ENCODE assay signal across 35 cellular contexts in genomic region chr11:112160452-112160851, GRCh38. TPM values are rescaled to one million over a fixed set of nuclear protein-coding genes. Genes with fewer than 3 reads are reported as not detected.
DNase-seq lines count a peak whose midpoint lies in the region; ATAC-seq and TF ChIP-seq lines count a peak whose summit lies in the region.
"Had no signal": no experiment of that assay in that cellular context is flagged by ENCODE, and none has a peak within 500 bp of the region (broad histone marks: within the 10 kb centered on the region; RNA-seq: fewer than 3 reads in every experiment).

No MANE protein-coding gene starts in this region.

- CTCF ChIA-PET in Calu3 (lab: Charles Lee), result interaction anchor here (0.7 kb wide), 1 partner anchor 30 kb away, joined by 3 read pairs; no protein-coding TSS in a partner anchor
- CTCF ChIA-PET in PC-3 (lab: Charles Lee), result no interaction called here

- H3K27me3 ChIP-seq in PC-3 (ENCODE audit: low read length), result no peaks in the 10 kb centered on the region
- no peaks in the 10 kb centered on the region for H3K27me3 ChIP-seq in foreskin keratinocyte
- no peaks in the 10 kb centered on the region for H3K27me3 ChIP-seq in spleen (replicated peaks in 1 of 7)
- H3K27me3 ChIP-seq: right atrium auricular region, thyroid gland had no signal

- ATAC-seq in PC-3 (no peak), foreskin keratinocyte (no peak), HG03378 (IDR thresholded peaks at IDR 0.05; ENCODE audit: unreplicated experiment) (no peak), GM21723 (IDR thresholded peaks at IDR 0.05; ENCODE audit: unreplicated experiment) (no peak)
- ATAC-seq: activated CD4-positive, CD25-positive, alpha-beta regulatory T cell treated with anti-CD3 and anti-CD28 coated beads, Interleukin-2, amount 50 U/mL, for 24 hours; activated naive CD8-positive, alpha-beta T cell treated with anti-CD3 and anti-CD28 coated beads, Interleukin-2, amount 50 U/mL, for 24 hours; activated T-cell treated with anti-CD3 and anti-CD28 coated beads, Interleukin-2, amount 50 U/mL, for 72 hours; left colon; stimulated activated naive CD8-positive, alpha-beta T cell treated with anti-CD3 and anti-CD28 coated beads, Interleukin-15, amount 100 ng/mL, for 72 hours; T-helper 17 cell had no signal

- H2AFZ ChIP-seq in PC-3 (ENCODE audit: low read length), result no peak overlapping the region

- TF ChIP-seq POLR2A in spleen (IDR thresholded peaks at IDR 0.05), result no peak

- H3K36me3 Mint-ChIP-seq in Calu3 (ENCODE audit: insufficient read depth, unreplicated experiment), result peaks cover 75% of the 10 kb centered on the region
- H3K36me3 Mint-ChIP-seq: activated CD4-positive, alpha-beta memory T cell treated with anti-CD3 and anti-CD28 coated beads for 36 hours had no signal

- intact Hi-C loops in Calu3 (cut with micrococcal nuclease; ENCODE audit: unreplicated experiment), result loop anchor here (5.0 kb wide), 1 partner anchor 38 kb away; no protein-coding TSS in a partner anchor
- intact Hi-C loops in PC-3 (cut with micrococcal nuclease), result loop anchor here (5.0 kb wide), 1 partner anchor 67 kb away; the partner anchor contains the start of gene PTS
- intact Hi-C loops in spleen (cut with DNase I; ENCODE audit: low total_unique reads), result no loop called here

- peak overlapping the region; percentile 75 for H3K4me3 Mint-ChIP-seq in Calu3 (ENCODE audit: low read depth, unreplicated experiment)
- H3K4me3 Mint-ChIP-seq: activated CD4-positive, alpha-beta memory T cell treated with anti-CD3 and anti-CD28 coated beads for 36 hours; activated naive CD8-positive, alpha-beta T cell treated with anti-CD3 and anti-CD28 coated beads, Interleukin-2, amount 50 U/mL, for 24 hours; activated T-cell treated with anti-CD3 and anti-CD28 coated beads, Interleukin-2, amount 50 U/mL, for 72 hours; immature natural killer cell; stimulated activated naive CD8-positive, alpha-beta T cell treated with anti-CD3 and anti-CD28 coated beads, Interleukin-15, amount 100 ng/mL, for 72 hours; T-helper 17 cell had no signal

- peaks cover 17% of the 10 kb centered on the region for H3F3A ChIP-seq in PC-3 (ENCODE audit: low read length, unreplicated experiment)

- peak overlapping the region; percentile 82 for H3K27ac Mint-ChIP-seq in Calu3 (ENCODE audit: unreplicated experiment)
- H3K27ac Mint-ChIP-seq: activated CD4-positive, alpha-beta memory T cell treated with anti-CD3 and anti-CD28 coated beads for 36 hours; activated naive CD8-positive, alpha-beta T cell treated with anti-CD3 and anti-CD28 coated beads, Interleukin-2, amount 50 U/mL, for 24 hours; activated T-cell treated with anti-CD3 and anti-CD28 coated beads, Interleukin-2, amount 50 U/mL, for 72 hours; stimulated activated naive CD8-positive, alpha-beta T cell treated with anti-CD3 and anti-CD28 coated beads, Interleukin-15, amount 100 ng/mL, for 72 hours; T-helper 17 cell had no signal

- BruUV-seq in Calu3 (replicated peaks; lab: Mats Ljungman, UMichigan), result no TSS peak
- BruUV-seq in PC-3 (replicated peaks; lab: Mats Ljungman, UMichigan), result no TSS peak

- DNase-seq in Calu3 (no peak), PC-3 (peak; percentile 24), foreskin keratinocyte (no peak), spleen (no peak), NCI-H1105 (lab: John Stamatoyannopoulos, UW) (no peak), NCI-H1694 (lab: John Stamatoyannopoulos, UW) (no peak)
- DNase-seq: activated CD4-positive, alpha-beta memory T cell treated with anti-CD3 and anti-CD28 coated beads for 36 hours; activated naive CD8-positive, alpha-beta T cell treated with anti-CD3 and anti-CD28 coated beads, Interleukin-2, amount 50 U/mL, for 24 hours; activated T-cell treated with anti-CD3 and anti-CD28 coated beads, Interleukin-2, amount 50 U/mL, for 72 hours; central memory CD4-positive, alpha-beta T cell; cortex of kidney; DMS153; hippocampal formation; immature natural killer cell; left colon; mesenchymal stem cell; NCI-H1436; NCI-H2081 treated with DMSO at 0.1 percent for 48 hours; NCI-H226; NCI-H526 treated with DMSO at 0.1 percent for 48 hours; NK-92 treated with Interleukin-12 subunit alpha and Interleukin-12 subunit beta, amount 100 ng/mL, for 24 hours; SHP77; stimulated activated naive CD8-positive, alpha-beta T cell treated with anti-CD3 and anti-CD28 coated beads, Interleukin-15, amount 100 ng/mL, for 72 hours; T-helper 17 cell; thyroid gland had no signal

- peaks cover 46% of the 10 kb centered on the region for H3K4me1 Mint-ChIP-seq in Calu3 (ENCODE audit: low read depth, unreplicated experiment)

- H3K9me3 Mint-ChIP-seq in Calu3 (ENCODE audit: low read depth, unreplicated experiment), result no peaks in the 10 kb centered on the region
- H3K9me3 Mint-ChIP-seq: activated CD4-positive, alpha-beta memory T cell treated with anti-CD3 and anti-CD28 coated beads for 36 hours; activated naive CD8-positive, alpha-beta T cell treated with anti-CD3 and anti-CD28 coated beads, Interleukin-2, amount 50 U/mL, for 24 hours; activated T-cell treated with anti-CD3 and anti-CD28 coated beads, Interleukin-2, amount 50 U/mL, for 72 hours; immature natural killer cell; stimulated activated naive CD8-positive, alpha-beta T cell treated with anti-CD3 and anti-CD28 coated beads, Interleukin-15, amount 100 ng/mL, for 72 hours had no signal

- peaks cover 66% of the 10 kb centered on the region for H3K79me2 ChIP-seq in PC-3 (ENCODE audit: low read length)

- no peak for TF ChIP-seq CTCF in Calu3 (IDR thresholded peaks at IDR 0.05; ENCODE audit: unreplicated experiment)
- no peak for TF ChIP-seq CTCF in PC-3 (conservative IDR thresholded peaks at IDR 0.05; ENCODE audit: low read depth, low read length)
- no peak for TF ChIP-seq CTCF in foreskin keratinocyte (conservative IDR thresholded peaks at IDR 0.05)
- TF ChIP-seq CTCF in spleen (IDR thresholded peaks at IDR 0.05 in 8 of 11, conservative IDR thresholded peaks at IDR 0.05 in 3 of 11), result no peak

- WGBS in spleen, 5 donors, result 81 to 97% (median 93%) methylated on average over 1 of the region's 1 CpG

- H3K9me2 ChIP-seq in PC-3 (replicated peaks; ENCODE audit: low read length), result no peaks in the 10 kb centered on the region

- no peaks in the 10 kb centered on the region for H3K9me3 ChIP-seq in PC-3 (ENCODE audit: low read length)
- H3K9me3 ChIP-seq in spleen, result no peaks in the 10 kb centered on the region
- H3K9me3 ChIP-seq: right atrium auricular region, thyroid gland had no signal

- H3K27me3 Mint-ChIP-seq in Calu3 (ENCODE audit: unreplicated experiment), result no peaks in the 10 kb centered on the region

- H3K4me2 ChIP-seq in PC-3 (ENCODE audit: low read length), result peak overlapping the region; percentile 88
- H3K4me2 ChIP-seq: KMS-11 had no signal

- H4K20me1 ChIP-seq in PC-3 (ENCODE audit: low read length), result no peaks in the 10 kb centered on the region

- POLR2A ChIA-PET in PC-3 (lab: Charles Lee; ENCODE audit: unreplicated experiment), result interaction anchor here (0.7 kb wide), 1 partner anchor 10 kb away, joined by 16 read pairs; no protein-coding TSS in a partner anchor

- H3K9ac ChIP-seq in PC-3 (ENCODE audit: low read length), result no peak overlapping the region
- H3K9ac ChIP-seq: KMS-11 had no signal

- no peak overlapping the region for H3K4me3 ChIP-seq in PC-3 (ENCODE audit: low read length)
- peak overlapping the region in 2 of 8 donors; percentile 9 to 53 for H3K4me3 ChIP-seq in spleen
- H3K4me3 ChIP-seq: right atrium auricular region, thyroid gland had no signal

- peaks cover 89% of the 10 kb centered on the region for H3K4me1 ChIP-seq in PC-3 (ENCODE audit: insufficient read depth, low read length)
- peaks cover 35% of the 10 kb centered on the region for H3K4me1 ChIP-seq in foreskin keratinocyte
- H3K4me1 ChIP-seq in spleen, result peaks cover 0 to 55% (median 7%) of the 10 kb centered on the region in 6 donors
- H3K4me1 ChIP-seq: thyroid gland had no signal

- H3K36me3 ChIP-seq in PC-3 (ENCODE audit: low read depth, low read length), result peaks cover 8% of the 10 kb centered on the region; the same call in 1 of the 2 replicates
- H3K36me3 ChIP-seq in spleen, result no peaks in the 10 kb centered on the region
- H3K36me3 ChIP-seq: right atrium auricular region, thyroid gland had no signal

- H3K27ac ChIP-seq in PC-3 (ENCODE audit: low read length) (peak overlapping the region; percentile 95), foreskin keratinocyte (peak overlapping the region; percentile 33), spleen (peak overlapping the region in 5 of 8 donors; percentile 72 to 90 (median 81))
- H3K27ac ChIP-seq: KMS-11, thyroid gland had no signal

RNA-seq across cellular contexts. Expression of gene IL18, which starts 3.4 kb away (rescaled TPM):
- total RNA-seq in Calu3 (2022), result 111 and 121 TPM in 2 replicates
- total RNA-seq in PC-3 (2014; rRNA removed), result 53.6 and 61.6 TPM in 2 replicates
- 52.6 and 58.4 TPM in 2 replicates for total RNA-seq in foreskin keratinocyte
- polyA plus RNA-seq in foreskin keratinocyte, result 67.7 and 79.2 TPM in 2 replicates
- 10 to 100 TPM; 38.5 to 83.5 (median 63.8) TPM for total RNA-seq in spleen
- polyA plus RNA-seq in spleen, result 10 to 100 TPM; 44.9 to 77.5 (median 47.8) TPM
- total RNA-seq: activated CD4-positive, alpha-beta memory T cell treated with anti-CD3 and anti-CD28 coated beads for 36 hours; G401 had no signal

RNA-seq across cellular contexts. Expression of gene TEX12, which starts 6.7 kb away (rescaled TPM):
- total RNA-seq in Calu3 (2022), result not detected in 2 replicates
- 0.69 TPM in 1 of 2 replicates, not detected in the other for total RNA-seq in PC-3 (2014; rRNA removed)
- not detected in 2 replicates for total RNA-seq in foreskin keratinocyte
- not detected in 2 replicates for polyA plus RNA-seq in foreskin keratinocyte
- total RNA-seq in spleen, result 1 to 10 TPM in 2 of 7 donors, not detected in 5; 1.2 to 2.9 TPM
- under 1 TPM; 0.16 to 0.57 (median 0.18) TPM for polyA plus RNA-seq in spleen
- total RNA-seq: astrocyte, frontal cortex, G401, H1, right atrium auricular region had no signal
- polyA plus RNA-seq: BJ, H1 had no signal

RNA-seq across cellular contexts. Expression of gene BCO2, which starts 14.9 kb away (rescaled TPM):
- 13.8 and 15.0 TPM in 2 replicates for total RNA-seq in Calu3 (2022)
- 1.6 and 2.9 TPM in 2 replicates for total RNA-seq in PC-3 (2014; rRNA removed)
- total RNA-seq in foreskin keratinocyte, result 0.17 and 0.18 TPM in 2 replicates
- polyA plus RNA-seq in foreskin keratinocyte, result 0.04 and 0.24 TPM in 2 replicates
- 1 to 10 TPM; 3.3 to 7.8 (median 3.8) TPM for total RNA-seq in spleen
- polyA plus RNA-seq in spleen, result 1 to 10 TPM; 1.6 to 4.8 (median 2.6) TPM
- total RNA-seq: G401 had no signal

Comparison
In these comparisons a context has a peak if more than half of its experiments do, and no peak if none do; other contexts are left out.
1. H3K27ac ChIP-seq: peak in every context shown above with its lines; median percentile 95 in PC-3; 81 in spleen; 33 in foreskin keratinocyte.